Comparison of ENCODE assay signal across 2 cellular contexts in genomic region chr3:187769771-187770170, GRCh38.
TF ChIP-seq lines count a peak whose summit lies in the region.

No MANE protein-coding gene starts in this region.

TF ChIP-seq in IMR-90, 13 proteins besides CTCF, POLR2A, EP300 and RAD21:
- TF ChIP-seq USF2 (IDR thresholded peaks at IDR 0.05; ENCODE audit: low read depth, low read length) (no peak), SMC3 (IDR thresholded peaks at IDR 0.05; ENCODE audit: low read depth, low read length) (no peak), RCOR1 (IDR thresholded peaks at IDR 0.05; ENCODE audit: insufficient replicate concordance, low read length) (no peak), MAFK (IDR thresholded peaks at IDR 0.05; ENCODE audit: low read depth, low read length) (no peak), NFE2L2 (IDR thresholded peaks at IDR 0.05; ENCODE audit: low read depth, low read length) (no peak), CEBPB (IDR thresholded peaks at IDR 0.05; ENCODE audit: low read depth, low read length) (no peak), RFX5 (IDR thresholded peaks at IDR 0.05; ENCODE audit: low read depth, low read length) (no peak), MAZ (IDR thresholded peaks at IDR 0.05; ENCODE audit: borderline replicate concordance, low read depth, low read length) (no peak)

TF ChIP-seq in GM12878, 131 proteins besides CTCF, POLR2A, EP300 and RAD21:
- TF ChIP-seq E2F4 (IDR thresholded peaks at IDR 0.05; ENCODE audit: low read depth, low read length), result no peak
- no peak for TF ChIP-seq CHD2 (IDR thresholded peaks at IDR 0.05; ENCODE audit: borderline replicate concordance, low read depth, low read length)
- TF ChIP-seq PAX8 (IDR thresholded peaks at IDR 0.05), result no peak
- TF ChIP-seq SMAD5 (IDR thresholded peaks at IDR 0.05; ENCODE audit: low read depth), result no peak
- no peak for TF ChIP-seq MLLT1 (IDR thresholded peaks at IDR 0.05)
- no peak for TF ChIP-seq ZNF592 (IDR thresholded peaks at IDR 0.05)
- TF ChIP-seq ETV6 (conservative IDR thresholded peaks at IDR 0.05 in 1 of 2, IDR thresholded peaks at IDR 0.05 in 1 of 2; ENCODE audit: borderline replicate concordance in 1 of 2, low read depth in 1 of 2), result no peak
- no peak for TF ChIP-seq ZZZ3 (IDR thresholded peaks at IDR 0.05; ENCODE audit: control insufficient read depth, insufficient read length, low read depth)
- TF ChIP-seq MTA3 (IDR thresholded peaks at IDR 0.05; ENCODE audit: borderline replicate concordance, low read length), result no peak
- no peak for TF ChIP-seq MEF2B (IDR thresholded peaks at IDR 0.05; ENCODE audit: partially characterized antibody, poor library complexity, severe bottlenecking)
TF ChIP-seq in GM12878: peak in this region for 0.
